Comparison of ENCODE assay signal across 15 cellular contexts in the genomic region with DNA sequence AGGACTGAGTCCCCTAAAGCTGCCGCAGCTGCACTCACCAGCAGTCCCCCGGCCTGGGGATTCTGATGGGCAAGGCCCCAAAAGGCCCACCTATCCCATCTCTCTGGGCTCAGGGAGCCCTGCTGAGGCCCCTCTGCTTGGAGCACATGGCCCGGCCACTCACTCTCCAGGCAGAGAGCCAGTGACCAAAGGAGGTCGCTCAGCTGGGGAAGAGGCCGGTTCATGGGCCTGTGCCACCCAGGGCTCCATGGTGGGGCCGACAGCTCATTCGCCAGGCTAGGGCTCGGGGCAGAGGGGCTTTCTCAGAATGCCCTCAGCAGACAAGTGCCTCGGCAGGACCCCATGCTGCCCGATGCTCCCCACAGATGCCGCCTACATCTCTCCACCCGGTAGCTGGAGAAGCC.
"Had no signal": no experiment of that assay in that cellular context is flagged by ENCODE, and none has a peak within 500 bp of the region (broad histone marks: within the 10 kb centered on the region; RNA-seq: fewer than 3 reads in every experiment).

No MANE protein-coding gene starts in this region.

- H3K27ac ChIP-seq: esophagus squamous epithelium, gastroesophageal sphincter, neutrophil, suprapubic skin had no signal

- H3K27me3 ChIP-seq: esophagus squamous epithelium, gastroesophageal sphincter, neutrophil, right atrium auricular region, suprapubic skin, thyroid gland had no signal

- DNase-seq: effector memory CD8-positive, alpha-beta T cell; esophagus squamous epithelium; kidney glomerular epithelial cell; naive B cell; small intestine; stimulated activated CD4-positive, alpha-beta T cell treated with anti-CD3 and anti-CD28 coated beads, Interleukin-12 subunit alpha, Interleukin-12 subunit beta, amount 100 ng/mL, for 4 hours; stimulated activated CD4-positive, alpha-beta T cell treated with anti-CD3 and anti-CD28 coated beads, Interleukin-2, amount 100 ng/mL, for 48 hours; stimulated activated CD8-positive, alpha-beta memory T cell treated with anti-CD3 and anti-CD28 coated beads, Interleukin-4, amount 100 ng/mL, for 48 hours; stimulated activated naive CD8-positive, alpha-beta T cell treated with anti-CD3 and anti-CD28 coated beads, Interleukin-15, Interleukin-2, amounts not matched to agents 100 U/mL and 50 U/mL, for 24 hours; thyroid gland had no signal

- ATAC-seq: effector memory CD8-positive, alpha-beta T cell; gastroesophageal sphincter; stimulated activated effector memory CD8-positive, alpha-beta T cell treated with anti-CD3 and anti-CD28 coated beads, Interleukin-12 subunit alpha, Interleukin-12 subunit beta, amount 100 ng/mL, for 72 hours; stimulated activated naive CD8-positive, alpha-beta T cell treated with anti-CD3 and anti-CD28 coated beads, Interleukin-15, Interleukin-2, amounts not matched to agents 100 U/mL and 50 U/mL, for 24 hours had no signal

- H3K4me3 ChIP-seq: esophagus squamous epithelium, gastroesophageal sphincter, right atrium auricular region, suprapubic skin, thyroid gland had no signal

- H3K9me3 ChIP-seq: esophagus squamous epithelium, gastroesophageal sphincter, neutrophil, right atrium auricular region, suprapubic skin, thyroid gland had no signal
